8 cellular contexts compared by ENCODE assay signal in genomic region chr5:40223884-40224402, GRCh38.
DNase-seq lines count a peak whose midpoint lies in the region; ATAC-seq and TF ChIP-seq lines count a peak whose summit lies in the region.

No MANE protein-coding gene starts in this region.

- no peaks in the 10 kb centered on the region for H3K9me3 Mint-ChIP-seq in stimulated activated naive B cell treated with anti-CD40 and anti-IgM and Interleukin-4, amounts not matched to agents 10 μg/mL and 1 μg/mL and 100 μg/mL, for 72 hours
- no peaks in the 10 kb centered on the region for H3K9me3 Mint-ChIP-seq in Caco-2 (ENCODE audit: unreplicated experiment)

- POLR2A ChIA-PET in Caco-2 (lab: Charles Lee), result no interaction called here

- DNase-seq in AG09309 (ENCODE audit: low read depth), result peak; percentile 67
- peak; percentile 73 for DNase-seq in amniotic epithelial cell (ENCODE audit: low read depth)
- DNase-seq in stimulated activated naive B cell treated with anti-CD40 and anti-IgM and Interleukin-4, amounts not matched to agents 10 μg/mL and 1 μg/mL and 100 μg/mL, for 72 hours, result peak; percentile 72
- DNase-seq in NCI-H1092 treated with DMSO at 0.1 percent for 48 hours (lab: John Stamatoyannopoulos, UW), result no peak
- DNase-seq in inferior parietal cortex (ENCODE audit: extremely low spot score), result no peak
- DNase-seq in Caco-2, result no peak

- TF ChIP-seq CTCF in AG09309 (IDR thresholded peaks at IDR 0.05; ENCODE audit: control insufficient read depth, insufficient read depth, low read depth, low read length, missing control alignments), result no peak
- no peak for TF ChIP-seq CTCF in Caco-2 (IDR thresholded peaks at IDR 0.05; ENCODE audit: insufficient read depth in 1 of 2, low read depth in 1 of 2, low read length in 1 of 2, severe bottlenecking in 1 of 2, unreplicated experiment in 1 of 2)

- BruUV-seq in Caco-2 (replicated peaks; lab: Mats Ljungman, UMichigan), result no TSS peak

- CTCF ChIA-PET in Caco-2 (lab: Charles Lee), result no interaction called here

- ATAC-seq in GM19397 (IDR thresholded peaks at IDR 0.05; ENCODE audit: unreplicated experiment) (peak; percentile 66), HG03457 (IDR thresholded peaks at IDR 0.05; ENCODE audit: unreplicated experiment) (peak; percentile 68)
- ATAC-seq in stimulated activated naive B cell treated with anti-CD40 and anti-IgM and Interleukin-4, amounts not matched to agents 10 μg/mL and 1 μg/mL and 100 μg/mL, for 72 hours (replicated peaks), result peak; percentile 86 to 90

- peaks cover 38 to 77% of the 10 kb centered on the region in 2 donors for H3K4me1 Mint-ChIP-seq in stimulated activated naive B cell treated with anti-CD40 and anti-IgM and Interleukin-4, amounts not matched to agents 10 μg/mL and 1 μg/mL and 100 μg/mL, for 72 hours
- H3K4me1 Mint-ChIP-seq in Caco-2 (ENCODE audit: low read depth, unreplicated experiment), result no peaks in the 10 kb centered on the region

- H3K36me3 Mint-ChIP-seq in stimulated activated naive B cell treated with anti-CD40 and anti-IgM and Interleukin-4, amounts not matched to agents 10 μg/mL and 1 μg/mL and 100 μg/mL, for 72 hours, result no peaks in the 10 kb centered on the region
- no peaks in the 10 kb centered on the region for H3K36me3 Mint-ChIP-seq in Caco-2 (ENCODE audit: insufficient read depth, unreplicated experiment)

- H3K4me3 ChIP-seq in AG09309 (ENCODE audit: control insufficient read depth, low read depth, low read length) (no peak overlapping the region), Caco-2 (ENCODE audit: low read depth, low read length) (no peak overlapping the region)

- peak overlapping the region; percentile 36 to 61 for H3K4me3 Mint-ChIP-seq in stimulated activated naive B cell treated with anti-CD40 and anti-IgM and Interleukin-4, amounts not matched to agents 10 μg/mL and 1 μg/mL and 100 μg/mL, for 72 hours
- no peak overlapping the region for H3K4me3 Mint-ChIP-seq in Caco-2 (ENCODE audit: unreplicated experiment)

- peak overlapping the region; percentile 90 for H3K27ac Mint-ChIP-seq in stimulated activated naive B cell treated with anti-CD40 and anti-IgM and Interleukin-4, amounts not matched to agents 10 μg/mL and 1 μg/mL and 100 μg/mL, for 72 hours
- no peak overlapping the region for H3K27ac Mint-ChIP-seq in Caco-2 (ENCODE audit: unreplicated experiment)

- H3K27me3 Mint-ChIP-seq in stimulated activated naive B cell treated with anti-CD40 and anti-IgM and Interleukin-4, amounts not matched to agents 10 μg/mL and 1 μg/mL and 100 μg/mL, for 72 hours, result no peaks in the 10 kb centered on the region
- H3K27me3 Mint-ChIP-seq in Caco-2 (ENCODE audit: insufficient read depth, unreplicated experiment), result peaks cover 12% of the 10 kb centered on the region

- intact Hi-C loops in Caco-2 (cut with micrococcal nuclease; ENCODE audit: unreplicated experiment), result no loop called here

- H3K27me3 ChIP-seq in Caco-2 (replicated peaks; ENCODE audit: control insufficient read depth, insufficient read depth, low read length), result no peaks in the 10 kb centered on the region

- H3K4me1 ChIP-seq in Caco-2, result no peaks in the 10 kb centered on the region

- no peaks in the 10 kb centered on the region for H3K9me3 ChIP-seq in Caco-2

- H3K36me3 ChIP-seq in Caco-2 (ENCODE audit: control insufficient read depth, insufficient read depth, low read length), result no peaks in the 10 kb centered on the region

Comparison
In these comparisons a context has a peak if more than half of its experiments do, and no peak if none do; other contexts are left out.
1. DNase-seq: peak in AG09309 (single experiment), amniotic epithelial cell (single experiment) and stimulated activated naive B cell treated with anti-CD40 and anti-IgM and Interleukin-4, amounts not matched to agents 10 μg/mL and 1 μg/mL and 100 μg/mL, for 72 hours (single experiment); none in NCI-H1092 treated with DMSO at 0.1 percent for 48 hours (single experiment), inferior parietal cortex (single experiment) and Caco-2 (0 of 2).
2. Peak in every context shown above with its lines, with median percentiles within 50 percentile points of each other: ATAC-seq.